ENCODE assay signal across 13 cellular contexts in the genomic region with DNA sequence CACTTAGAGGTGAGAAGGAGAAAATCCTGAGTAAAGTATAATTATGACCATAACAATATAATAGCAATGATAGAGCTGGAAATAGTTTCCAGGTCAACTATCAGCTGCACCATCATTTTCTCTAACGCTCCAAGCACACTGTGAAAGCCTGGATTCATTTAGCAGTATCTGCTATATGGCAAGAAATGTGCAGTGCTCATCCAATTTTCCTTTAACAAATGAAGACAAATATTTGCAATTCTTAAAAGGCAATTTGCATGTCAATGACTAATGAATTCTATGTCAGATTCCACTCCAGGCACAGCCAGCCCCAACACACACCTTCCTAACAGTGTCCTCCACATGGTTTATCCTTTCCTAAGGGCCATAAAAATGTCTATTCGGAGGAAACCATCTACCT. TPM values are rescaled to one million over a fixed set of nuclear protein-coding genes. Genes with fewer than 3 reads are reported as not detected.
"Had no signal": no experiment of that assay in that cellular context is flagged by ENCODE, and none has a peak within 500 bp of the region (broad histone marks: within the 10 kb centered on the region; RNA-seq: fewer than 3 reads in every experiment).

No MANE protein-coding gene starts in this region.

- H3K9me3 Mint-ChIP-seq: memory B cell; naive thymus-derived CD8-positive, alpha-beta T cell; stimulated activated memory B cell treated with anti-CD40 and anti-IgM and Interleukin-4, amounts not matched to agents 10 μg/mL and 1 μg/mL and 100 μg/mL, for 72 hours had no signal

- H3K36me3 ChIP-seq: left ventricle myocardium inferior, tibial artery, uterus had no signal

- H3K27me3 ChIP-seq: tibial artery, uterus had no signal

- DNase-seq: activated CD4-positive, CD25-positive, alpha-beta regulatory T cell treated with anti-CD3 and anti-CD28 coated beads, Interleukin-2, amount 50 U/mL, for 72 hours; activated naive CD4-positive, alpha-beta T cell treated with Interleukin-2 at 50 U/mL for 16 hours; activated T-cell treated with anti-CD3 and anti-CD28 coated beads for 4 hours; anterior cingulate cortex; glutamatergic neuron; hypothalamus; left ventricle myocardium inferior; naive thymus-derived CD8-positive, alpha-beta T cell; stimulated activated CD4-positive, alpha-beta T cell treated with anti-CD3 and anti-CD28 coated beads, Interleukin-2, amount 100 ng/mL, for 48 hours; tibial artery; uterus had no signal

- H3K36me3 Mint-ChIP-seq: memory B cell; naive thymus-derived CD8-positive, alpha-beta T cell; stimulated activated memory B cell treated with anti-CD40 and anti-IgM and Interleukin-4, amounts not matched to agents 10 μg/mL and 1 μg/mL and 100 μg/mL, for 72 hours had no signal

- H3K9me3 ChIP-seq: left ventricle myocardium inferior, tibial artery, uterus had no signal

- H3K27ac Mint-ChIP-seq: memory B cell; naive thymus-derived CD8-positive, alpha-beta T cell; stimulated activated memory B cell treated with anti-CD40 and anti-IgM and Interleukin-4, amounts not matched to agents 10 μg/mL and 1 μg/mL and 100 μg/mL, for 72 hours had no signal

- ATAC-seq: naive thymus-derived CD8-positive, alpha-beta T cell; stimulated activated memory B cell treated with anti-CD40 and anti-IgM and Interleukin-4, amounts not matched to agents 10 μg/mL and 1 μg/mL and 100 μg/mL, for 72 hours had no signal

- H3K4me3 ChIP-seq: left ventricle myocardium inferior, tibial artery, uterus had no signal

- H3K4me1 ChIP-seq: left ventricle myocardium inferior, tibial artery, uterus had no signal

- H3K4me3 Mint-ChIP-seq: memory B cell; naive thymus-derived CD8-positive, alpha-beta T cell; stimulated activated memory B cell treated with anti-CD40 and anti-IgM and Interleukin-4, amounts not matched to agents 10 μg/mL and 1 μg/mL and 100 μg/mL, for 72 hours had no signal

- H3K27me3 Mint-ChIP-seq: memory B cell had no signal

- H3K4me1 Mint-ChIP-seq: memory B cell; naive thymus-derived CD8-positive, alpha-beta T cell; stimulated activated memory B cell treated with anti-CD40 and anti-IgM and Interleukin-4, amounts not matched to agents 10 μg/mL and 1 μg/mL and 100 μg/mL, for 72 hours had no signal

- H3K27ac ChIP-seq: left ventricle myocardium inferior, tibial artery, uterus had no signal

RNA-seq across cellular contexts. Expression of a gene that starts 12.7 kb away (rescaled TPM):
- total RNA-seq: left ventricle myocardium inferior; naive thymus-derived CD8-positive, alpha-beta T cell had no signal
